Comparison of ENCODE assay signal across 13 cellular contexts in the genomic region with DNA sequence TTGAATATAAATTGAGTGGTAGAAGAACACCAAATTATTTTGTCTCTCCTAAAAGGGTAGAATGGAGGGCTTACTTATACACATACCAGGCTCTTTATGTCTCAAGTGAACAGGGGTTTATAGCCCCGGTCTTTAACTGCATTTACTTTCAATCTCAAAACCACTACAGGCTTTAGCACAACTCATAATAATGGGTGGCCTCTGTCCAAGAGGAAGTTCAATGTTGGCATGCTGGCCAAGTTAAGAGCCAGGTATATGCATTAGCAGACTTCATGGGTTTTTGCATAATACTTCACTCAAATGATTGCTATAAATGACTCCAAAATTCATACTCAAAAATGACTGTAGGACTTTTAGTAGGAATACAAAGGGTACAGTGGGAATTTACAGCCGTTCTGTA.
DNase-seq lines count a peak whose midpoint lies in the region; ATAC-seq and TF ChIP-seq lines count a peak whose summit lies in the region.
"Had no signal": no experiment of that assay in that cellular context is flagged by ENCODE, and none has a peak within 500 bp of the region (broad histone marks: within the 10 kb centered on the region; RNA-seq: fewer than 3 reads in every experiment).

No MANE protein-coding gene starts in this region.

- H3K4me3 ChIP-seq in GM12865 (ENCODE audit: low read depth, low read length) (peak overlapping the region; percentile 18), LNCaP clone FGC (ENCODE audit: low read depth, low read length) (no peak overlapping the region)
- H3K4me3 ChIP-seq: lower lobe of right lung, MG63, SJCRH30 had no signal

- no peak for TF ChIP-seq CTCF in GM12865 (IDR thresholded peaks at IDR 0.05; ENCODE audit: insufficient read depth, low read depth, low read length, missing control alignments)
- TF ChIP-seq CTCF in LNCaP clone FGC (IDR thresholded peaks at IDR 0.05; ENCODE audit: control insufficient read depth, extremely low read depth, insufficient read depth), result no peak

- peak; percentile 35 for ATAC-seq in GM21717 (IDR thresholded peaks at IDR 0.05; ENCODE audit: unreplicated experiment)

- DNase-seq in GM12865 (ENCODE audit: low read depth) (peak; percentile 54), LNCaP clone FGC (ENCODE audit: low read depth) (peak; percentile 49), dermis blood vessel endothelial cell (peak; percentile 59), COLO668 (lab: John Stamatoyannopoulos, UW; ENCODE audit: unreplicated experiment) (no peak), retina (no peak), anterior cingulate cortex (lab: John Stamatoyannopoulos, UW) (no peak)
- no peak for DNase-seq in activated T-cell treated with anti-CD3 and anti-CD28 coated beads, Interleukin-2, amount 50 U/mL, for 1 hour
- DNase-seq: activated B cell treated with CpG ODN at 0.5 μM for 24 hours, lower lobe of right lung, NCI-H446 treated with DMSO at 0.1 percent for 48 hours had no signal

Comparison
In these comparisons a context has a peak if more than half of its experiments do, and no peak if none do; other contexts are left out.
1. DNase-seq: peak in GM12865 (single experiment), LNCaP clone FGC (single experiment) and dermis blood vessel endothelial cell (single experiment); none in COLO668 (single experiment), retina (single experiment), activated T-cell treated with anti-CD3 and anti-CD28 coated beads, Interleukin-2, amount 50 U/mL, for 1 hour (single experiment) and anterior cingulate cortex (0 of 58).